ENCODE assay signal across 20 cellular contexts in the genomic region with DNA sequence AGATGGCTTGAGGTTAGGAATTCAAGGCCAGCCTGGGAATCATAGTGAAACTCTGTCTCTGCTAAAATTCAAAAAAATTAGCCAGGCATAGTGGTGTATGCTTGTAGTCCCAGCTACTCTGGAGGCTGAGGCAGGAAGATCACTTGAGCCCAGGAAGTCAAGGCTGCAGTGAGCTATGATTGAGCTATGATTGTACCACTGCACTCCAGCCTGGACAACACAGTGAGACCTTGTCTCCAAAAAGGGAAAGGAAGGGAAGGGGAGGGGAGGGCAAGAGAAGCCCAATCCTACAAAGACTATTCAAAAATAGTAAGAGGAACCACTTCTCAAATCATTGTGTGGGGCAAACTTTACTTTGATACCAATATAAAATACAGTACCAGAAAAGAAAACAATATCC. TPM values are rescaled to one million over a fixed set of nuclear protein-coding genes. Genes with fewer than 3 reads are reported as not detected.
DNase-seq lines count a peak whose midpoint lies in the region; ATAC-seq and TF ChIP-seq lines count a peak whose summit lies in the region.
"Had no signal": no experiment of that assay in that cellular context is flagged by ENCODE, and none has a peak within 500 bp of the region (broad histone marks: within the 10 kb centered on the region; RNA-seq: fewer than 3 reads in every experiment).

No MANE protein-coding gene starts in this region.

- H3K27ac ChIP-seq in CD4-positive, CD25-positive, alpha-beta regulatory T cell (ENCODE audit: insufficient read depth, low read length, poor library complexity, severe bottlenecking), result peak overlapping the region; percentile 82
- H3K27ac ChIP-seq in DND-41 (ENCODE audit: low read length), result peak overlapping the region; percentile 12
- H3K27ac ChIP-seq: HL-60, ovary, sigmoid colon, testis had no signal

- no peaks in the 10 kb centered on the region for H3K9me3 ChIP-seq in CD4-positive, CD25-positive, alpha-beta regulatory T cell (ENCODE audit: control insufficient read depth in 2 of 2, low read length in 2 of 2)
- H3K9me3 ChIP-seq in DND-41 (ENCODE audit: insufficient read depth, low read length, severe bottlenecking), result no peaks in the 10 kb centered on the region
- H3K9me3 ChIP-seq: ovary, testis had no signal

- H3K4me3 Mint-ChIP-seq in CD4-positive, CD25-positive, alpha-beta regulatory T cell, result peak overlapping the region; percentile 7 to 87 (median 44)
- no peak overlapping the region for H3K4me3 Mint-ChIP-seq in naive B cell

- no peaks in the 10 kb centered on the region for H3K27me3 Mint-ChIP-seq in CD4-positive, CD25-positive, alpha-beta regulatory T cell
- no peaks in the 10 kb centered on the region for H3K27me3 Mint-ChIP-seq in naive B cell

- no peak for ATAC-seq in CD4-positive, CD25-positive, alpha-beta regulatory T cell (ENCODE audit: low read depth in 2 of 2)
- no peak for ATAC-seq in DND-41 (ENCODE audit: insufficient read depth, low read depth)
- no peak for ATAC-seq in naive B cell (ENCODE audit: low read depth in 2 of 2)
- ATAC-seq: K562, left ventricle myocardium superior had no signal

- no peaks in the 10 kb centered on the region for H3K27me3 ChIP-seq in CD4-positive, CD25-positive, alpha-beta regulatory T cell (ENCODE audit: control insufficient read depth, insufficient read depth, low read length)
- no peaks in the 10 kb centered on the region for H3K27me3 ChIP-seq in DND-41 (ENCODE audit: insufficient read depth, low read length, poor library complexity)
- H3K27me3 ChIP-seq: dorsolateral prefrontal cortex, ovary, sigmoid colon, testis had no signal

- TF ChIP-seq CTCF in DND-41 (IDR thresholded peaks at IDR 0.05; ENCODE audit: borderline replicate concordance, extremely low read depth, low read length, poor library complexity, severe bottlenecking), result no peak

- H3K79me2 ChIP-seq in DND-41 (ENCODE audit: insufficient read depth, low read length), result peaks cover 98% of the 10 kb centered on the region

- H3K4me1 ChIP-seq in CD4-positive, CD25-positive, alpha-beta regulatory T cell (ENCODE audit: control insufficient read depth, insufficient read depth, low read length, poor library complexity, severe bottlenecking), result peaks cover 90% of the 10 kb centered on the region
- peaks cover 85% of the 10 kb centered on the region for H3K4me1 ChIP-seq in DND-41 (ENCODE audit: insufficient read depth, low read length)
- H3K4me1 ChIP-seq: sigmoid colon had no signal

- peaks cover 0 to 1% (median 0%) of the 10 kb centered on the region in 7 donors for H3K9me3 Mint-ChIP-seq in CD4-positive, CD25-positive, alpha-beta regulatory T cell
- peaks cover 0 to 11% (median 5%) of the 10 kb centered on the region in 7 donors for H3K9me3 Mint-ChIP-seq in naive B cell

- H3K36me3 ChIP-seq in CD4-positive, CD25-positive, alpha-beta regulatory T cell (ENCODE audit: control insufficient read depth, insufficient read depth, low read length), result peaks cover 3% of the 10 kb centered on the region
- H3K36me3 ChIP-seq in DND-41 (ENCODE audit: insufficient read depth, low read length), result peaks cover 54% of the 10 kb centered on the region
- H3K36me3 ChIP-seq: ovary, sigmoid colon had no signal

- H2AFZ ChIP-seq in DND-41 (ENCODE audit: low read depth, low read length), result no peak overlapping the region

- no peak for DNase-seq in CD4-positive, CD25-positive, alpha-beta regulatory T cell
- DNase-seq in DND-41, result no peak
- peak; percentile 56 for DNase-seq in activated CD8-positive, alpha-beta memory T cell treated with anti-CD3 and anti-CD28 coated beads for 24 hours
- no peak for DNase-seq in naive B cell
- DNase-seq in NCI-H345 (lab: John Stamatoyannopoulos, UW), result no peak
- no peak for DNase-seq in GF-D8 (lab: John Stamatoyannopoulos, UW)
- no peak for DNase-seq in NOMO-1 treated with dmso at 0.1 percent for 144 hours (lab: John Stamatoyannopoulos, UW; ENCODE audit: unreplicated experiment)
- DNase-seq: DMS 273 treated with DMSO at 0.1 percent for 48 hours; dorsolateral prefrontal cortex; H7; left ventricle myocardium superior; NCI-H1417 treated with DMSO at 0.1 percent for 48 hours; NCI-H2171 treated with DMSO at 0.1 percent for 48 hours; NCI-H82; ovary; sigmoid colon; stimulated activated CD4-positive, alpha-beta T cell treated with anti-CD3 and anti-CD28 coated beads, Interleukin-4, amount 100 ng/mL, for 1 hour; testis had no signal

- peak overlapping the region in 1 of 3 donors; percentile 83 for H3K27ac Mint-ChIP-seq in CD4-positive, CD25-positive, alpha-beta regulatory T cell
- H3K27ac Mint-ChIP-seq in naive B cell, result peak overlapping the region in 5 of 6 donors; percentile 26 to 94 (median 84)

- H3K4me2 ChIP-seq in DND-41 (ENCODE audit: insufficient read depth, low read length), result no peak overlapping the region; the same call in 1 of the 2 replicates

- peaks cover 24% of the 10 kb centered on the region for H3K36me3 Mint-ChIP-seq in CD4-positive, CD25-positive, alpha-beta regulatory T cell
- H3K36me3 Mint-ChIP-seq in naive B cell, result peaks cover 6 to 7% of the 10 kb centered on the region in 2 donors

- peaks cover 88% of the 10 kb centered on the region for H4K20me1 ChIP-seq in DND-41 (ENCODE audit: insufficient read depth, low read length)

- peaks cover 52 to 98% (median 86%) of the 10 kb centered on the region in 4 donors for H3K4me1 Mint-ChIP-seq in CD4-positive, CD25-positive, alpha-beta regulatory T cell
- peaks cover 71 to 90% (median 90%) of the 10 kb centered on the region in 3 donors for H3K4me1 Mint-ChIP-seq in naive B cell

- peak overlapping the region; percentile 41 for H3K4me3 ChIP-seq in CD4-positive, CD25-positive, alpha-beta regulatory T cell (ENCODE audit: low read depth, low read length)
- no peak overlapping the region for H3K4me3 ChIP-seq in DND-41 (ENCODE audit: low read depth in 1 of 2, low read length in 2 of 2)
- H3K4me3 ChIP-seq: dorsolateral prefrontal cortex, K562, ovary, sigmoid colon, testis had no signal

- H3K9ac ChIP-seq in DND-41 (ENCODE audit: low read depth, low read length), result no peak overlapping the region

RNA-seq across cellular contexts. Expression of gene SEMA4D, which starts 11.2 kb away (rescaled TPM):
- 480 TPM for total RNA-seq in CD4-positive, CD25-positive, alpha-beta regulatory T cell
- polyA plus RNA-seq in CD4-positive, CD25-positive, alpha-beta regulatory T cell, result 100 to 1,000 TPM in 1 of 4 donors, 10 to 100 TPM in 3; 67.5 to 108 (median 90.2) TPM
- polyA plus RNA-seq in naive B cell (ENCODE audit: low read depth in 6 of 6), result 10 to 100 TPM; 13.4 to 38.2 (median 21.5) TPM

Comparison
In these comparisons a context has a peak if more than half of its experiments do, and no peak if none do; other contexts are left out.
1. H3K4me3 Mint-ChIP-seq: peak in CD4-positive, CD25-positive, alpha-beta regulatory T cell (4 of 4); none in naive B cell (0 of 8).